Comparison of ENCODE assay signal across 9 cellular contexts in genomic region chr19:49520705-49521319, GRCh38. TPM values are rescaled to one million over a fixed set of nuclear protein-coding genes. Genes with fewer than 3 reads are reported as not detected.
DNase-seq lines count a peak whose midpoint lies in the region; ATAC-seq and TF ChIP-seq lines count a peak whose summit lies in the region.
"Had no signal": no experiment of that assay in that cellular context is flagged by ENCODE, and none has a peak within 500 bp of the region (broad histone marks: within the 10 kb centered on the region; RNA-seq: fewer than 3 reads in every experiment).

No MANE protein-coding gene starts in this region.

- no peak for TF ChIP-seq POLR2A in breast epithelium (IDR thresholded peaks at IDR 0.05)

- peak overlapping the region in 1 of 2 donors; percentile 5 for H3K27ac ChIP-seq in breast epithelium

- no peaks in the 10 kb centered on the region for H3K4me1 ChIP-seq in breast epithelium

- no peaks in the 10 kb centered on the region for H3K27me3 ChIP-seq in breast epithelium

- intact Hi-C loops in Right ventricle myocardium superior (cut with DNase I) = no loop called here
- intact Hi-C loops in cardiac septum (cut with DNase I) = no loop called here
- intact Hi-C loops in breast epithelium (cut with DNase I; ENCODE audit: low total_unique reads) = no loop called here

- no peaks in the 10 kb centered on the region for H3K9me3 ChIP-seq in breast epithelium

- peak; percentile 63 for ATAC-seq in Right ventricle myocardium superior (ENCODE audit: poor library complexity)
- ATAC-seq: activated naive CD4-positive, alpha-beta T cell treated with anti-CD3 and anti-CD28 coated beads, Interleukin-2, amount 50 U/mL, for 72 hours had no signal

- no peak overlapping the region for H3K4me3 ChIP-seq in breast epithelium

- DNase-seq in Right ventricle myocardium superior (peak; percentile 67), cardiac septum (ENCODE audit: low spot score) (no peak), breast epithelium (ENCODE audit: low spot score in 2 of 2) (no peak)
- DNase-seq in activated effector memory CD4-positive, alpha-beta T cell treated with Interleukin-2 at 50 U/mL for 16 hours = no peak
- DNase-seq: activated CD8-positive, alpha-beta memory T cell treated with anti-CD3 and anti-CD28 coated beads for 24 hours; NCI-H1417 treated with DMSO at 0.1 percent for 48 hours; NCI-H510A treated with DMSO at 0.1 percent for 48 hours; retina had no signal

- no peak for TF ChIP-seq CTCF in breast epithelium (IDR thresholded peaks at IDR 0.05)

- no peaks in the 10 kb centered on the region for H3K36me3 ChIP-seq in breast epithelium

RNA-seq across cellular contexts. Expression of gene RCN3, which starts 7.0 kb away (rescaled TPM):
- total RNA-seq in Right ventricle myocardium superior (7.3 TPM), cardiac septum (14.0 TPM), breast epithelium (10 to 100 TPM; 17.3 to 40.2 (median 34.7) TPM)

RNA-seq across cellular contexts. Expression of gene FCGRT, which starts 8.4 kb away (rescaled TPM):
- total RNA-seq in Right ventricle myocardium superior (98.8 TPM), cardiac septum (50.6 TPM), breast epithelium (100 to 1,000 TPM; 164 to 389 (median 199) TPM)

RNA-seq across cellular contexts. Expression of gene RPS11, which starts 24.6 kb away (rescaled TPM):
- total RNA-seq in Right ventricle myocardium superior (935 TPM), cardiac septum (729 TPM), breast epithelium (1,000 to 10,000 TPM; 5,709 to 7,550 (median 5,876) TPM)

RNA-seq across cellular contexts. Expression of gene RPL13A, which starts 33.4 kb away (rescaled TPM):
- total RNA-seq in Right ventricle myocardium superior (1,304 TPM), cardiac septum (1,030 TPM), breast epithelium (1,000 to 10,000 TPM; 3,591 to 5,468 (median 4,346) TPM)

RNA-seq across cellular contexts. Expression of gene FLT3LG, which starts 46.8 kb away (rescaled TPM):
- 3.6 TPM for total RNA-seq in Right ventricle myocardium superior
- total RNA-seq in cardiac septum = 3.8 TPM
- 1 to 10 TPM; 4.3 to 7.0 (median 4.6) TPM for total RNA-seq in breast epithelium
